ENCODE assay signal across 11 cellular contexts in genomic region chr1:19735419-19736127, GRCh38.
DNase-seq lines count a peak whose midpoint lies in the region; ATAC-seq, FAIRE-seq and TF ChIP-seq lines count a peak whose summit lies in the region.
"Had no signal": no experiment of that assay in that cellular context is flagged by ENCODE, and none has a peak within 500 bp of the region (broad histone marks: within the 10 kb centered on the region; RNA-seq: fewer than 3 reads in every experiment).

No MANE protein-coding gene starts in this region.

- TF ChIP-seq POLR2A in H54 (IDR thresholded peaks at IDR 0.05; ENCODE audit: low read depth, low read length), result no peak

- no peak overlapping the region for H2AFZ ChIP-seq in GM23338

- peaks cover 9 to 16% of the 10 kb centered on the region in 2 donors for H3K36me3 ChIP-seq in ascending aorta
- peaks cover 3 to 59% (median 20%) of the 10 kb centered on the region in 5 donors for H3K36me3 ChIP-seq in subcutaneous abdominal adipose tissue (ENCODE audit: control insufficient read depth in 5 of 5, insufficient read depth in 5 of 5, low read length in 5 of 5)
- H3K36me3 ChIP-seq in GM23338 (ENCODE audit: insufficient read depth), result no peaks in the 10 kb centered on the region
- H3K36me3 ChIP-seq: cardiac muscle cell had no signal

- peaks cover 2% of the 10 kb centered on the region for H3K27me3 Mint-ChIP-seq in GM23338 (ENCODE audit: insufficient read depth, low read depth, poor library complexity)

- no peaks in the 10 kb centered on the region for H3K9me2 ChIP-seq in GM23338 (ENCODE audit: insufficient read depth)

- ATAC-seq in GM23338 (no peak), HG03159 (IDR thresholded peaks at IDR 0.05; ENCODE audit: unreplicated experiment) (no peak)

- TF ChIP-seq CTCF in ascending aorta (IDR thresholded peaks at IDR 0.05) (no peak), GM23338 (conservative IDR thresholded peaks at IDR 0.05; ENCODE audit: low read depth in 2 of 2) (no peak)

- no peaks in the 10 kb centered on the region; the same call in 2 of the 3 replicates for H3K36me3 Mint-ChIP-seq in GM23338 (ENCODE audit: low read depth)

- H3K9me3 ChIP-seq in ascending aorta (peaks cover 0 to 13% of the 10 kb centered on the region in 2 donors), subcutaneous abdominal adipose tissue (ENCODE audit: control insufficient read depth in 5 of 5, low read length in 5 of 5) (peaks cover 0 to 8% (median 3%) of the 10 kb centered on the region in 5 donors)

- intact Hi-C loops in ascending aorta (cut with DNase I), result loop anchor here (1.0 to 10.0 kb wide), 3 partner anchors 19 to 291 kb away; partner anchors contain the start of gene TMCO4

- H3K4me2 ChIP-seq in GM23338, result no peak overlapping the region

- no peaks in the 10 kb centered on the region for H3F3A ChIP-seq in GM23338 (replicated peaks; ENCODE audit: low read depth)

- H3K27me3 ChIP-seq in ascending aorta (no peaks in the 10 kb centered on the region), subcutaneous abdominal adipose tissue (ENCODE audit: control insufficient read depth in 5 of 5, insufficient read depth in 4 of 5, low read length in 5 of 5) (no peaks in the 10 kb centered on the region), GM23338 (ENCODE audit: insufficient read depth) (no peaks in the 10 kb centered on the region)
- H3K27me3 ChIP-seq: upper lobe of left lung had no signal

- peak; percentile 93 for FAIRE-seq in H54 (lab: Jason Lieb, UNC)

- H3K4me1 Mint-ChIP-seq in GM23338, result no peaks in the 10 kb centered on the region

- H4K20me1 ChIP-seq in GM23338 (replicated peaks; ENCODE audit: insufficient read depth), result no peaks in the 10 kb centered on the region; the same call in 1 of the 2 replicates

- DNase-seq in H54 (ENCODE audit: insufficient read length, low spot score) (peak; percentile 80), ascending aorta (ENCODE audit: low spot score in 2 of 2) (peak; percentile 76 to 92), inferior parietal cortex (ENCODE audit: extremely low spot score) (peak; percentile 21), GM23338 (ENCODE audit: low spot score) (no peak), HuH-7 (ENCODE audit: low spot score) (no peak), NCI-H1417 (lab: John Stamatoyannopoulos, UW) (no peak)
- DNase-seq: activated CD4-positive, CD25-positive, alpha-beta regulatory T cell treated with anti-CD3 and anti-CD28 coated beads, Interleukin-2, amount 50 U/mL, for 72 hours; upper lobe of left lung had no signal

- H3K4me3 ChIP-seq in ascending aorta (no peak overlapping the region), subcutaneous abdominal adipose tissue (ENCODE audit: low read depth in 1 of 5, low read length in 5 of 5) (peak overlapping the region in 1 of 5 donors; percentile 11), GM23338 (no peak overlapping the region)
- H3K4me3 ChIP-seq: cardiac muscle cell, upper lobe of left lung had no signal

- no peak overlapping the region for H3K4me3 Mint-ChIP-seq in GM23338

- peaks cover 2% of the 10 kb centered on the region; the same call in 1 of the 3 replicates for H3K9me3 Mint-ChIP-seq in GM23338

- H3K27ac ChIP-seq in ascending aorta, result peak overlapping the region; percentile 85 to 95
- H3K27ac ChIP-seq in subcutaneous abdominal adipose tissue (ENCODE audit: low read depth, low read length), result peak overlapping the region; percentile 74
- no peak overlapping the region for H3K27ac ChIP-seq in GM23338 (ENCODE audit: low read depth)
- H3K27ac ChIP-seq: cardiac muscle cell, upper lobe of left lung had no signal

- H3K4me1 ChIP-seq in ascending aorta, result peaks cover 8 to 35% of the 10 kb centered on the region in 2 donors
- peaks cover 9 to 47% (median 40%) of the 10 kb centered on the region in 5 donors for H3K4me1 ChIP-seq in subcutaneous abdominal adipose tissue (ENCODE audit: control insufficient read depth in 5 of 5, insufficient read depth in 5 of 5, low read length in 5 of 5)
- H3K4me1 ChIP-seq in GM23338 (ENCODE audit: insufficient read depth), result no peaks in the 10 kb centered on the region
- H3K4me1 ChIP-seq: upper lobe of left lung had no signal

- H3K79me2 ChIP-seq in GM23338 (replicated peaks; ENCODE audit: insufficient read depth), result no peaks in the 10 kb centered on the region

- no peak overlapping the region for H3K27ac Mint-ChIP-seq in GM23338

- H3K9ac ChIP-seq in subcutaneous abdominal adipose tissue (ENCODE audit: low read length in 5 of 5), result no peak overlapping the region

TF ChIP-seq in GM23338, 12 proteins besides CTCF, POLR2A, EP300 and RAD21 (continues in another document):
- TF ChIP-seq REST (IDR thresholded peaks at IDR 0.05; ENCODE audit: unreplicated experiment) (no peak), EZH2 (IDR thresholded peaks at IDR 0.05; ENCODE audit: low read depth, unreplicated experiment) (no peak), STAT1 (IDR thresholded peaks at IDR 0.05; ENCODE audit: unreplicated experiment) (no peak), NANOG (IDR thresholded peaks at IDR 0.05; ENCODE audit: borderline replicate concordance) (no peak), CREB1 (CRISPR knock-in tag; IDR thresholded peaks at IDR 0.05; ENCODE audit: low read depth) (no peak), ZNF331 (CRISPR knock-in tag; IDR thresholded peaks at IDR 0.05; ENCODE audit: low read depth) (no peak), POLR2AphosphoS5 (IDR thresholded peaks at IDR 0.05; ENCODE audit: low read depth) (no peak), ZNF114 (CRISPR knock-in tag; IDR thresholded peaks at IDR 0.05) (no peak)

Comparison
In these comparisons a context has a peak if more than half of its experiments do, and no peak if none do; other contexts are left out.
1. DNase-seq: peak in H54 (single experiment), ascending aorta (2 of 2) and inferior parietal cortex (single experiment); none in GM23338 (single experiment), HuH-7 (single experiment) and NCI-H1417 (0 of 3).